In genomic region chr2:43312751-43313641, GRCh38 we compare ENCODE assay signal across 10 cellular contexts.
A peak's percentile ranks its signal among the peaks of the same experiment; 100 is the strongest.
DNase-seq lines count a peak whose midpoint lies in the region; ATAC-seq lines count a peak whose summit lies in the region.
"Had no signal": no experiment of that assay in that cellular context is flagged by ENCODE, and none has a peak within 500 bp of the region (broad histone marks: within the 10 kb centered on the region; RNA-seq: fewer than 3 reads in every experiment).

No MANE protein-coding gene starts in this region.

- H3K4me3 ChIP-seq in urinary bladder (ENCODE audit: low read depth, low read length): no peak overlapping the region

- ATAC-seq in HG03045 (IDR thresholded peaks at IDR 0.05; ENCODE audit: unreplicated experiment): no peak
- ATAC-seq in GM19395 (IDR thresholded peaks at IDR 0.05; ENCODE audit: unreplicated experiment): no peak
- no peak for ATAC-seq in HG03521 (IDR thresholded peaks at IDR 0.05; ENCODE audit: unreplicated experiment)
- ATAC-seq: activated naive CD8-positive, alpha-beta T cell treated with anti-CD3 and anti-CD28 coated beads, Interleukin-2, amount 50 U/mL, for 24 hours had no signal

- peak overlapping the region; percentile 62 for H3K27ac ChIP-seq in urinary bladder (ENCODE audit: low read depth)

- no peaks in the 10 kb centered on the region for H3K4me1 ChIP-seq in urinary bladder (ENCODE audit: insufficient read depth)

- WGBS in urinary bladder: 34% methylated on average over 7 of the region's 7 CpGs

- no peaks in the 10 kb centered on the region for H3K36me3 ChIP-seq in urinary bladder (ENCODE audit: insufficient read depth)

- DNase-seq in NOMO-1 treated with DMSO at 0.1 percent for 48 hours (lab: John Stamatoyannopoulos, UW; ENCODE audit: unreplicated experiment) (peak; percentile 16), NOMO-1 treated with dmso at 0.1 percent for 144 hours (lab: John Stamatoyannopoulos, UW; ENCODE audit: unreplicated experiment) (no peak), amniotic stem cell (lab: John Stamatoyannopoulos, UW) (peak; percentile 25), left kidney (ENCODE audit: low read depth, low spot score) (peak; percentile 61)
- DNase-seq: activated naive CD8-positive, alpha-beta T cell treated with anti-CD3 and anti-CD28 coated beads, Interleukin-2, amount 50 U/mL, for 24 hours; CD4-positive, CD25-positive, alpha-beta regulatory T cell had no signal
